1 cellular context compared by ENCODE assay signal in the genomic region with DNA sequence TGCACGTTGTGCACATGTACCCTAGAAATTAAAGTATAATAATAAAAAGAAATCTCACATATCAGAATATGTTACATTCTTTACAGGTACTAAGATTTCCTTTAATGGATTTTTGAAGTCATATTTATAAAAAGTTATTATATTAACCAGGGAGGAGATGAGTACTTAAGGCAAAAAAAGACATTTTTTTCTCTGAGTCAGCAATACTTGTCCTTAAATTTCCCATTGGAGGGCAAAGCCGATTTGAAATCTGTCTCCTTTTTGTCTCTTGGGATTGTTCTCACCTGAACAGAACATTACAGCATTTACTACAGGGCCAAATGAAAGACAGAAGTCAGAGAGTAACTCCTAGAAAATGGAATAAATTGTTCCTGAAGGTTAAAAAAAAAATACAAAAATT.
TF ChIP-seq lines count a peak whose summit lies in the region.

No MANE protein-coding gene starts in this region.

TF ChIP-seq in GM23338, 12 proteins besides CTCF, POLR2A, EP300 and RAD21 (continued from another document):
- TF ChIP-seq, protein P1, sequence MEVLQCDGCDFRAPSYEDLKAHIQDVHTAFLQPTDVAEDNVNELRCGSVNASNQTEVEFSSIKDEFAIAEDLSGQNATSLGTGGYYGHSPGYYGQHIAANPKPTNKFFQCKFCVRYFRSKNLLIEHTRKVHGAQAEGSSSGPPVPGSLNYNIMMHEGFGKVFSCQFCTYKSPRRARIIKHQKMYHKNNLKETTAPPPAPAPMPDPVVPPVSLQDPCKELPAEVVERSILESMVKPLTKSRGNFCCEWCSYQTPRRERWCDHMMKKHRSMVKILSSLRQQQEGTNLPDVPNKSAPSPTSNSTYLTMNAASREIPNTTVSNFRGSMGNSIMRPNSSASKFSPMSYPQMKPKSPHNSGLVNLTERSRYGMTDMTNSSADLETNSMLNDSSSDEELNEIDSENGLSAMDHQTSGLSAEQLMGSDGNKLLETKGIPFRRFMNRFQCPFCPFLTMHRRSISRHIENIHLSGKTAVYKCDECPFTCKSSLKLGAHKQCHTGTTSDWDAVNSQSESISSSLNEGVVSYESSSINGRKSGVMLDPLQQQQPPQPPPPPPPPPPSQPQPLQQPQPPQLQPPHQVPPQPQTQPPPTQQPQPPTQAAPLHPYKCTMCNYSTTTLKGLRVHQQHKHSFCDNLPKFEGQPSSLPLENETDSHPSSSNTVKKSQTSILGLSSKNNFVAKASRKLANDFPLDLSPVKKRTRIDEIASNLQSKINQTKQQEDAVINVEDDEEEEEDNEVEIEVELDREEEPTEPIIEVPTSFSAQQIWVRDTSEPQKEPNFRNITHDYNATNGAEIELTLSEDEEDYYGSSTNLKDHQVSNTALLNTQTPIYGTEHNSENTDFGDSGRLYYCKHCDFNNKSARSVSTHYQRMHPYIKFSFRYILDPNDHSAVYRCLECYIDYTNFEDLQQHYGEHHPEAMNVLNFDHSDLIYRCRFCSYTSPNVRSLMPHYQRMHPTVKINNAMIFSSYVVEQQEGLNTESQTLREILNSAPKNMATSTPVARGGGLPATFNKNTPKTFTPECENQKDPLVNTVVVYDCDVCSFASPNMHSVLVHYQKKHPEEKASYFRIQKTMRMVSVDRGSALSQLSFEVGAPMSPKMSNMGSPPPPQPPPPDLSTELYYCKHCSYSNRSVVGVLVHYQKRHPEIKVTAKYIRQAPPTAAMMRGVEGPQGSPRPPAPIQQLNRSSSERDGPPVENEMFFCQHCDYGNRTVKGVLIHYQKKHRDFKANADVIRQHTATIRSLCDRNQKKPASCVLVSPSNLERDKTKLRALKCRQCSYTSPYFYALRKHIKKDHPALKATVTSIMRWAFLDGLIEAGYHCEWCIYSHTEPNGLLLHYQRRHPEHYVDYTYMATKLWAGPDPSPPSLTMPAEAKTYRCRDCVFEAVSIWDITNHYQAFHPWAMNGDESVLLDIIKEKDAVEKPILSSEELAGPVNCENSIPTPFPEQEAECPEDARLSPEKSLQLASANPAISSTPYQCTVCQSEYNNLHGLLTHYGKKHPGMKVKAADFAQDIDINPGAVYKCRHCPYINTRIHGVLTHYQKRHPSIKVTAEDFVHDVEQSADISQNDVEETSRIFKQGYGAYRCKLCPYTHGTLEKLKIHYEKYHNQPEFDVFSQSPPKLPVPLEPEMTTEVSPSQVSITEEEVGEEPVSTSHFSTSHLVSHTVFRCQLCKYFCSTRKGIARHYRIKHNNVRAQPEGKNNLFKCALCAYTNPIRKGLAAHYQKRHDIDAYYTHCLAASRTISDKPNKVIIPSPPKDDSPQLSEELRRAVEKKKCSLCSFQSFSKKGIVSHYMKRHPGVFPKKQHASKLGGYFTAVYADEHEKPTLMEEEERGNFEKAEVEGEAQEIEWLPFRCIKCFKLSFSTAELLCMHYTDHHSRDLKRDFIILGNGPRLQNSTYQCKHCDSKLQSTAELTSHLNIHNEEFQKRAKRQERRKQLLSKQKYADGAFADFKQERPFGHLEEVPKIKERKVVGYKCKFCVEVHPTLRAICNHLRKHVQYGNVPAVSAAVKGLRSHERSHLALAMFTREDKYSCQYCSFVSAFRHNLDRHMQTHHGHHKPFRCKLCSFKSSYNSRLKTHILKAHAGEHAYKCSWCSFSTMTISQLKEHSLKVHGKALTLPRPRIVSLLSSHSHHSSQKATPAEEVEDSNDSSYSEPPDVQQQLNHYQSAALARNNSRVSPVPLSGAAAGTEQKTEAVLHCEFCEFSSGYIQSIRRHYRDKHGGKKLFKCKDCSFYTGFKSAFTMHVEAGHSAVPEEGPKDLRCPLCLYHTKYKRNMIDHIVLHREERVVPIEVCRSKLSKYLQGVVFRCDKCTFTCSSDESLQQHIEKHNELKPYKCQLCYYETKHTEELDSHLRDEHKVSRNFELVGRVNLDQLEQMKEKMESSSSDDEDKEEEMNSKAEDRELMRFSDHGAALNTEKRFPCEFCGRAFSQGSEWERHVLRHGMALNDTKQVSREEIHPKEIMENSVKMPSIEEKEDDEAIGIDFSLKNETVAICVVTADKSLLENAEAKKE (CRISPR knock-in tag; IDR thresholded peaks at IDR 0.05) = no peak
- TF ChIP-seq, protein P2, sequence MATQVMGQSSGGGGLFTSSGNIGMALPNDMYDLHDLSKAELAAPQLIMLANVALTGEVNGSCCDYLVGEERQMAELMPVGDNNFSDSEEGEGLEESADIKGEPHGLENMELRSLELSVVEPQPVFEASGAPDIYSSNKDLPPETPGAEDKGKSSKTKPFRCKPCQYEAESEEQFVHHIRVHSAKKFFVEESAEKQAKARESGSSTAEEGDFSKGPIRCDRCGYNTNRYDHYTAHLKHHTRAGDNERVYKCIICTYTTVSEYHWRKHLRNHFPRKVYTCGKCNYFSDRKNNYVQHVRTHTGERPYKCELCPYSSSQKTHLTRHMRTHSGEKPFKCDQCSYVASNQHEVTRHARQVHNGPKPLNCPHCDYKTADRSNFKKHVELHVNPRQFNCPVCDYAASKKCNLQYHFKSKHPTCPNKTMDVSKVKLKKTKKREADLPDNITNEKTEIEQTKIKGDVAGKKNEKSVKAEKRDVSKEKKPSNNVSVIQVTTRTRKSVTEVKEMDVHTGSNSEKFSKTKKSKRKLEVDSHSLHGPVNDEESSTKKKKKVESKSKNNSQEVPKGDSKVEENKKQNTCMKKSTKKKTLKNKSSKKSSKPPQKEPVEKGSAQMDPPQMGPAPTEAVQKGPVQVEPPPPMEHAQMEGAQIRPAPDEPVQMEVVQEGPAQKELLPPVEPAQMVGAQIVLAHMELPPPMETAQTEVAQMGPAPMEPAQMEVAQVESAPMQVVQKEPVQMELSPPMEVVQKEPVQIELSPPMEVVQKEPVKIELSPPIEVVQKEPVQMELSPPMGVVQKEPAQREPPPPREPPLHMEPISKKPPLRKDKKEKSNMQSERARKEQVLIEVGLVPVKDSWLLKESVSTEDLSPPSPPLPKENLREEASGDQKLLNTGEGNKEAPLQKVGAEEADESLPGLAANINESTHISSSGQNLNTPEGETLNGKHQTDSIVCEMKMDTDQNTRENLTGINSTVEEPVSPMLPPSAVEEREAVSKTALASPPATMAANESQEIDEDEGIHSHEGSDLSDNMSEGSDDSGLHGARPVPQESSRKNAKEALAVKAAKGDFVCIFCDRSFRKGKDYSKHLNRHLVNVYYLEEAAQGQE (IDR thresholded peaks at IDR 0.05; ENCODE audit: unreplicated experiment) = no peak
- TF ChIP-seq POLR2AphosphoS5 (IDR thresholded peaks at IDR 0.05; ENCODE audit: low read depth) (no peak), STAT1 (IDR thresholded peaks at IDR 0.05; ENCODE audit: unreplicated experiment) (no peak), JUNB (IDR thresholded peaks at IDR 0.05; ENCODE audit: unreplicated experiment) (no peak), EZH2 (IDR thresholded peaks at IDR 0.05; ENCODE audit: low read depth, unreplicated experiment) (no peak), ZNF331 (CRISPR knock-in tag; IDR thresholded peaks at IDR 0.05; ENCODE audit: low read depth) (no peak), EZH2phosphoT487 (IDR thresholded peaks at IDR 0.05; ENCODE audit: unreplicated experiment) (no peak), ZNF114 (CRISPR knock-in tag; IDR thresholded peaks at IDR 0.05) (no peak), NANOG (IDR thresholded peaks at IDR 0.05; ENCODE audit: borderline replicate concordance) (no peak)
